ENCODE assay signal across 8 cellular contexts in genomic region chr19:572140-572890, GRCh38. TPM values are rescaled to one million over a fixed set of nuclear protein-coding genes. Genes with fewer than 3 reads are reported as not detected.
DNase-seq lines count a peak whose midpoint lies in the region; ATAC-seq and TF ChIP-seq lines count a peak whose summit lies in the region.

TSS of gene BSG (plus strand) at chr19:572596. CDS start at chr19:572635, 39 bp downstream.

- H3K27me3 Mint-ChIP-seq in activated CD4-positive, alpha-beta T cell treated with anti-CD3 and anti-CD28 coated beads, Interleukin-2, amount 10 ng/mL, durations not matched to agents 7 days and 5 days = no peaks in the 10 kb centered on the region

- H3K4me1 ChIP-seq in BE2C = peaks cover 15% of the 10 kb centered on the region

- H3K9me3 Mint-ChIP-seq in activated CD4-positive, alpha-beta T cell treated with anti-CD3 and anti-CD28 coated beads, Interleukin-2, amount 10 ng/mL, durations not matched to agents 7 days and 5 days = no peaks in the 10 kb centered on the region

- H3K36me3 ChIP-seq in BE2C = peaks cover 7% of the 10 kb centered on the region

- peak within 1 kb of the TSS; percentile 96 for H3K27ac Mint-ChIP-seq in activated CD4-positive, alpha-beta T cell treated with anti-CD3 and anti-CD28 coated beads, Interleukin-2, amount 10 ng/mL, durations not matched to agents 7 days and 5 days

- CTCF ChIA-PET in activated CD4-positive, alpha-beta T cell treated with anti-CD3 and anti-CD28 coated beads, Interleukin-2, amount 10 ng/mL, durations not matched to agents 7 days and 5 days (lab: Charles Lee) = no interaction called here

- H3K4me1 Mint-ChIP-seq in activated CD4-positive, alpha-beta T cell treated with anti-CD3 and anti-CD28 coated beads, Interleukin-2, amount 10 ng/mL, durations not matched to agents 7 days and 5 days = peaks cover 43% of the 10 kb centered on the region

- H3K4me3 Mint-ChIP-seq in activated CD4-positive, alpha-beta T cell treated with anti-CD3 and anti-CD28 coated beads, Interleukin-2, amount 10 ng/mL, durations not matched to agents 7 days and 5 days = peak within 1 kb of the TSS; percentile 84

- DNase-seq in BE2C (peak; percentile 99), NCI-H69 (lab: John Stamatoyannopoulos, UW) (peak; percentile 99), cortex of kidney (lab: John Stamatoyannopoulos, UW) (peak; percentile 67), left kidney (ENCODE audit: low read depth, low spot score) (peak; percentile 99)
- peak; percentile 99 for DNase-seq in activated CD4-positive, alpha-beta T cell treated with anti-CD3 and anti-CD28 coated beads, Interleukin-2, amount 10 ng/mL, durations not matched to agents 7 days and 5 days
- peak; percentile 98 to 99 for DNase-seq in stimulated activated CD4-positive, alpha-beta T cell treated with anti-CD3 and anti-CD28 coated beads, Interleukin-2, amount 100 ng/mL, for 24 hours

- peak; percentile 69 for ATAC-seq in GM19328 (IDR thresholded peaks at IDR 0.05; ENCODE audit: unreplicated experiment)
- peak; percentile 72 for ATAC-seq in HG03520 (IDR thresholded peaks at IDR 0.05; ENCODE audit: unreplicated experiment)

- no peaks in the 10 kb centered on the region for H3K9me3 ChIP-seq in BE2C

- POLR2A ChIA-PET in activated CD4-positive, alpha-beta T cell treated with anti-CD3 and anti-CD28 coated beads, Interleukin-2, amount 10 ng/mL, durations not matched to agents 7 days and 5 days (lab: Charles Lee) = interaction anchor here (0.7 kb wide), 1 partner anchor 913 kb away, joined by 3 read pairs; no protein-coding TSS in a partner anchor

- peak within 1 kb of the TSS; percentile 99 for H3K4me3 ChIP-seq in BE2C (ENCODE audit: low read depth, low read length)

- no peak for TF ChIP-seq CTCF in BE2C (IDR thresholded peaks at IDR 0.05; ENCODE audit: low read depth, low read length)

- no peaks in the 10 kb centered on the region for H3K36me3 Mint-ChIP-seq in activated CD4-positive, alpha-beta T cell treated with anti-CD3 and anti-CD28 coated beads, Interleukin-2, amount 10 ng/mL, durations not matched to agents 7 days and 5 days (ENCODE audit: low read depth)

- no peaks in the 10 kb centered on the region for H3K27me3 ChIP-seq in BE2C

RNA-seq across cellular contexts. Expression of gene BSG, which starts in this region (rescaled TPM):
- polyA plus RNA-seq in BE2C (2012; ENCODE audit: insufficient read depth, insufficient read length, low read depth) = 2,598 TPM
- 100 to 1,000 TPM; 233 TPM for total RNA-seq in activated CD4-positive, alpha-beta T cell treated with anti-CD3 and anti-CD28 coated beads, Interleukin-2, amount 10 ng/mL, durations not matched to agents 7 days and 5 days

Comparison
In these comparisons a context has a peak if more than half of its experiments do, and no peak if none do; other contexts are left out.
1. Peak in every context shown above with its lines: DNase-seq, ATAC-seq and H3K4me3 ChIP-seq.